Comparison of ENCODE assay signal across 8 cellular contexts in genomic region chr4:40301592-40301991, GRCh38. TPM values are rescaled to one million over a fixed set of nuclear protein-coding genes. Genes with fewer than 3 reads are reported as not detected.
A peak's percentile ranks its signal among the peaks of the same experiment; 100 is the strongest.
DNase-seq lines count a peak whose midpoint lies in the region; ATAC-seq and TF ChIP-seq lines count a peak whose summit lies in the region.

No MANE protein-coding gene starts in this region.

- H3K27me3 ChIP-seq in upper lobe of right lung: no peaks in the 10 kb centered on the region
- no peaks in the 10 kb centered on the region for H3K27me3 ChIP-seq in MG63

- intact Hi-C loops in upper lobe of right lung (cut with DNase I): loop anchor here (10.0 kb wide), 1 partner anchor 157 kb away; no protein-coding TSS in a partner anchor

- H3K4me1 ChIP-seq in upper lobe of right lung: no peaks in the 10 kb centered on the region

- peak overlapping the region; percentile 36 for H3K27ac ChIP-seq in upper lobe of right lung

- TF ChIP-seq CTCF in upper lobe of right lung (IDR thresholded peaks at IDR 0.05): no peak

- H3K4me3 ChIP-seq in upper lobe of right lung (no peak overlapping the region), MG63 (no peak overlapping the region)

- ATAC-seq in HG03457 (IDR thresholded peaks at IDR 0.05; ENCODE audit: unreplicated experiment): peak; percentile 44
- ATAC-seq in upper lobe of right lung: peak; percentile 26

- H3K9me3 ChIP-seq in upper lobe of right lung (no peaks in the 10 kb centered on the region), MG63 (no peaks in the 10 kb centered on the region)

- DNase-seq in stimulated activated CD8-positive, alpha-beta memory T cell treated with anti-CD3 and anti-CD28 coated beads, Interleukin-12 subunit alpha, Interleukin-12 subunit beta, amount 100 ng/mL, for 1 hour (ENCODE audit: low read depth): peak; percentile 44
- no peak for DNase-seq in stimulated activated CD8-positive, alpha-beta memory T cell treated with anti-CD3 and anti-CD28 coated beads, Interleukin-4, amount 100 ng/mL, for 48 hours
- peak; percentile 25 to 44 for DNase-seq in activated T-helper 1 cell treated with anti-CD3 and anti-CD28 coated beads, Interleukin-2, amount 50 U/mL, for 16 hours (ENCODE audit: low read depth in 1 of 2, low spot score in 1 of 2)
- DNase-seq in upper lobe of right lung (no peak), H4 (ENCODE audit: low spot score) (no peak), NCI-H748 treated with DMSO at 0.1 percent for 48 hours (lab: John Stamatoyannopoulos, UW) (no peak), MG63 (no peak)

- no peaks in the 10 kb centered on the region for H3K36me3 ChIP-seq in upper lobe of right lung
- no peaks in the 10 kb centered on the region for H3K36me3 ChIP-seq in MG63

RNA-seq across cellular contexts. Expression of gene CHRNA9, which starts 33.5 kb away (rescaled TPM):
- not detected for total RNA-seq in upper lobe of right lung
- total RNA-seq in H4 (2014; rRNA removed; shearing (Covaris generic)): 0.85 and 1.4 TPM in 2 replicates
- total RNA-seq in MG63 (2014; rRNA removed; shearing (Covaris generic); ENCODE audit: low replicate concordance): not detected in 2 replicates

Comparison
In these comparisons a context has a peak if more than half of its experiments do, and no peak if none do; other contexts are left out.
1. DNase-seq: peak in stimulated activated CD8-positive, alpha-beta memory T cell treated with anti-CD3 and anti-CD28 coated beads, Interleukin-12 subunit alpha, Interleukin-12 subunit beta, amount 100 ng/mL, for 1 hour (single experiment) and activated T-helper 1 cell treated with anti-CD3 and anti-CD28 coated beads, Interleukin-2, amount 50 U/mL, for 16 hours (2 of 2); none in stimulated activated CD8-positive, alpha-beta memory T cell treated with anti-CD3 and anti-CD28 coated beads, Interleukin-4, amount 100 ng/mL, for 48 hours (single experiment), upper lobe of right lung (single experiment), H4 (single experiment), NCI-H748 treated with DMSO at 0.1 percent for 48 hours (single experiment) and MG63 (single experiment).